Comparison of ENCODE assay signal across 16 cellular contexts in the genomic region with DNA sequence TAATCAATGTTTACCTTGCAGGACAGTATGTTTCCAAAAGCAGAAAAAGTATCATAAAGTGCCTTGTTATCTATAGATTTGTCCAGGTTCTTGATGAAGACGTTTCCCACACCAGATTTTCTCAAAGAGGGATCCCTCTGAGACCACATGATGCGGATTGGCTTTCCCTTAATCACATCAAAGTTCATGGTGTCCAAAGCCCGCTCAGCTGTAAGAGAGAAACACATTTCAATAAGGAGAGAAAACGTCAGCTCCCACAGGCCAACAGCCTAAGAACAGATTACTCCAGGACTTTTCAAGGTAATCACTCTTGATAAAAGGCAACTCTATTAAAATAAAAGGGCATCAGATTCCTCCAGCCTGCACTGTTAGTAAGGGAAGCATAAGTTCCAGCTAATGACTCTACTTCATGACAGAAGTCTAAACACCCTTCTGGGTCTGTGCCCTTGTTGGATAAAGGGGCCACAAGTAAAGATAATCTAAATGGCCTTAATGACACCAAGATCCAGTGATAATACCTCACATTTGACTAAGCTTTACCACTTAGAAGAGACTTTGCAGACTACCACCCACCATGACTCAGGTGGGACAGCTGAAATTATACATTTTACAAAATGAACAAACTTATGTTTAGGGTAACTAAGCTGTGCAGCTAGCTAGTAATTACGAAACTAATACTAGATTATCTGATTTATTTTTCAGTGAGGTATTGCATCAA. TPM values are rescaled to one million over a fixed set of nuclear protein-coding genes. Genes with fewer than 3 reads are reported as not detected.
DNase-seq lines count a peak whose midpoint lies in the region; ATAC-seq and TF ChIP-seq lines count a peak whose summit lies in the region.
"Had no signal": no experiment of that assay in that cellular context is flagged by ENCODE, and none has a peak within 500 bp of the region (broad histone marks: within the 10 kb centered on the region; RNA-seq: fewer than 3 reads in every experiment).

No MANE protein-coding gene starts in this region.

- H3K27ac Mint-ChIP-seq in activated CD8-positive, alpha-beta T cell treated with anti-CD3 and anti-CD28 coated beads for 36 hours: peak overlapping the region; percentile 64
- H3K27ac Mint-ChIP-seq in activated CD8-positive, alpha-beta T cell treated with anti-CD3 and anti-CD28 coated beads, Interleukin-2, amount 10 ng/mL, durations not matched to agents 7 days and 5 days: no peak overlapping the region
- H3K27ac Mint-ChIP-seq in osteocyte (ENCODE audit: unreplicated experiment): no peak overlapping the region

- TF ChIP-seq POLR2A in adrenal gland (IDR thresholded peaks at IDR 0.05): peak in 1 of 2 donors; percentile 8

- H3K27ac ChIP-seq in adrenal gland (peak overlapping the region in 3 of 5 donors; percentile 20 to 91 (median 43)), neural cell (ENCODE audit: low read length) (no peak overlapping the region)
- H3K27ac ChIP-seq: SJSA1, testis had no signal

- no peaks in the 10 kb centered on the region for H3K9me3 Mint-ChIP-seq in activated CD8-positive, alpha-beta T cell treated with anti-CD3 and anti-CD28 coated beads for 36 hours
- H3K9me3 Mint-ChIP-seq in activated CD8-positive, alpha-beta T cell treated with anti-CD3 and anti-CD28 coated beads, Interleukin-2, amount 10 ng/mL, durations not matched to agents 7 days and 5 days (ENCODE audit: insufficient read depth): no peaks in the 10 kb centered on the region
- no peaks in the 10 kb centered on the region for H3K9me3 Mint-ChIP-seq in osteocyte (ENCODE audit: unreplicated experiment)

- H3K27me3 Mint-ChIP-seq in activated CD8-positive, alpha-beta T cell treated with anti-CD3 and anti-CD28 coated beads for 36 hours: no peaks in the 10 kb centered on the region
- H3K27me3 Mint-ChIP-seq in activated CD8-positive, alpha-beta T cell treated with anti-CD3 and anti-CD28 coated beads, Interleukin-2, amount 10 ng/mL, durations not matched to agents 7 days and 5 days (ENCODE audit: low read depth): no peaks in the 10 kb centered on the region
- no peaks in the 10 kb centered on the region for H3K27me3 Mint-ChIP-seq in osteocyte (ENCODE audit: unreplicated experiment)

- no peaks in the 10 kb centered on the region for H3K9me3 ChIP-seq in adrenal gland (replicated peaks in 1 of 3)
- H3K9me3 ChIP-seq in neural cell (ENCODE audit: low read length): no peaks in the 10 kb centered on the region
- H3K9me3 ChIP-seq: testis had no signal

- H3K36me3 Mint-ChIP-seq in activated CD8-positive, alpha-beta T cell treated with anti-CD3 and anti-CD28 coated beads for 36 hours (ENCODE audit: low read depth): peaks cover 75% of the 10 kb centered on the region
- H3K36me3 Mint-ChIP-seq in activated CD8-positive, alpha-beta T cell treated with anti-CD3 and anti-CD28 coated beads, Interleukin-2, amount 10 ng/mL, durations not matched to agents 7 days and 5 days (ENCODE audit: low read depth): peaks cover 71% of the 10 kb centered on the region
- peaks cover 49% of the 10 kb centered on the region for H3K36me3 Mint-ChIP-seq in osteocyte (ENCODE audit: unreplicated experiment)

- CTCF ChIA-PET in activated CD8-positive, alpha-beta T cell treated with anti-CD3 and anti-CD28 coated beads for 36 hours (lab: Charles Lee): interaction anchor here (1.3 to 2.2 kb wide), 3 partner anchors 34 to 94 kb away, joined by 3 to 8 read pairs (median 6); no protein-coding TSS in a partner anchor
- CTCF ChIA-PET in activated CD8-positive, alpha-beta T cell treated with anti-CD3 and anti-CD28 coated beads, Interleukin-2, amount 10 ng/mL, durations not matched to agents 7 days and 5 days (lab: Charles Lee): interaction anchor here (0.8 to 3.1 kb wide), 2 partner anchors 10 to 86 kb away, joined by 3 to 12 read pairs; no protein-coding TSS in a partner anchor

- H3F3A ChIP-seq in neural cell (ENCODE audit: insufficient read depth, low read length, poor library complexity, severe bottlenecking): no peaks in the 10 kb centered on the region

- H3K36me3 ChIP-seq in H7 (replicated peaks; ENCODE audit: control insufficient read depth, insufficient read depth, low read length) (peaks cover 53% of the 10 kb centered on the region), adrenal gland (replicated peaks in 1 of 2) (peaks cover 4 to 49% of the 10 kb centered on the region in 2 donors), neural cell (ENCODE audit: insufficient read depth, low read length) (peaks cover 17% of the 10 kb centered on the region)

- no peak overlapping the region for H3K4me2 ChIP-seq in neural cell (ENCODE audit: low read length)

- ATAC-seq in activated CD8-positive, alpha-beta T cell treated with anti-CD3 and anti-CD28 coated beads for 36 hours: no peak
- ATAC-seq in activated CD8-positive, alpha-beta T cell treated with anti-CD3 and anti-CD28 coated beads, Interleukin-2, amount 10 ng/mL, durations not matched to agents 7 days and 5 days: no peak
- no peak for ATAC-seq in HG02973 (IDR thresholded peaks at IDR 0.05; ENCODE audit: unreplicated experiment)
- ATAC-seq: left ventricle myocardium superior had no signal

- peaks cover 12% of the 10 kb centered on the region for H4K20me1 ChIP-seq in neural cell (ENCODE audit: insufficient read depth)

- H3K4me1 Mint-ChIP-seq in activated CD8-positive, alpha-beta T cell treated with anti-CD3 and anti-CD28 coated beads for 36 hours (ENCODE audit: low read depth): peaks cover 42% of the 10 kb centered on the region
- H3K4me1 Mint-ChIP-seq in activated CD8-positive, alpha-beta T cell treated with anti-CD3 and anti-CD28 coated beads, Interleukin-2, amount 10 ng/mL, durations not matched to agents 7 days and 5 days (ENCODE audit: low read depth): peaks cover 45% of the 10 kb centered on the region
- H3K4me1 Mint-ChIP-seq in osteocyte (ENCODE audit: unreplicated experiment): peaks cover 29% of the 10 kb centered on the region

- peak overlapping the region; percentile 86 for H3K4me3 Mint-ChIP-seq in activated CD8-positive, alpha-beta T cell treated with anti-CD3 and anti-CD28 coated beads for 36 hours
- H3K4me3 Mint-ChIP-seq in activated CD8-positive, alpha-beta T cell treated with anti-CD3 and anti-CD28 coated beads, Interleukin-2, amount 10 ng/mL, durations not matched to agents 7 days and 5 days: no peak overlapping the region
- no peak overlapping the region for H3K4me3 Mint-ChIP-seq in osteocyte (ENCODE audit: unreplicated experiment)

- peaks cover 34 to 53% of the 10 kb centered on the region in 2 donors for H3K4me1 ChIP-seq in adrenal gland (replicated peaks in 1 of 2)

- intact Hi-C loops in activated CD8-positive, alpha-beta T cell treated with anti-CD3 and anti-CD28 coated beads for 36 hours (cut with micrococcal nuclease): no loop called here
- intact Hi-C loops in adrenal gland (cut with DNase I): no loop called here

- no peak for TF ChIP-seq EP300 in neural cell (conservative IDR thresholded peaks at IDR 0.05; ENCODE audit: poor library complexity, severe bottlenecking)

- TF ChIP-seq CTCF in activated CD8-positive, alpha-beta T cell treated with anti-CD3 and anti-CD28 coated beads for 36 hours (IDR thresholded peaks at IDR 0.05): no peak
- TF ChIP-seq CTCF in adrenal gland (IDR thresholded peaks at IDR 0.05): no peak
- no peak for TF ChIP-seq CTCF in neural cell (IDR thresholded peaks at IDR 0.05; ENCODE audit: poor library complexity, severe bottlenecking)
- no peak for TF ChIP-seq CTCF in osteocyte (IDR thresholded peaks at IDR 0.05)

- 36 to 46% (median 42%) methylated on average over 5 of the region's 5 CpGs for WGBS in adrenal gland, 4 donors

- H3K27me3 ChIP-seq in H7 (ENCODE audit: control insufficient read depth, insufficient read depth, low read length) (no peaks in the 10 kb centered on the region), adrenal gland (no peaks in the 10 kb centered on the region), neural cell (ENCODE audit: insufficient read depth, low read depth, low read length) (no peaks in the 10 kb centered on the region)
- H3K27me3 ChIP-seq: SJSA1, testis had no signal

- DNase-seq in activated CD8-positive, alpha-beta T cell treated with anti-CD3 and anti-CD28 coated beads for 36 hours: no peak
- no peak for DNase-seq in activated CD8-positive, alpha-beta T cell treated with anti-CD3 and anti-CD28 coated beads, Interleukin-2, amount 10 ng/mL, durations not matched to agents 7 days and 5 days
- peak; percentile 21 for DNase-seq in H7
- DNase-seq in adrenal gland: peak in 1 of 7 donors; percentile 47
- no peak for DNase-seq in NCI-H345 (lab: John Stamatoyannopoulos, UW)
- DNase-seq in osteocyte (ENCODE audit: extremely low spot score, unreplicated experiment): no peak
- DNase-seq: ACHN; activated CD4-positive, CD25-positive, alpha-beta regulatory T cell treated with anti-CD3 and anti-CD28 coated beads, Interleukin-2, amount 50 U/mL, for 72 hours; DMS79 treated with DMSO at 0.1 percent for 48 hours; left ventricle myocardium superior; NCI-H1105 treated with DMSO at 0.1 percent for 48 hours; NCI-H69; testis had no signal

- POLR2A ChIA-PET in activated CD8-positive, alpha-beta T cell treated with anti-CD3 and anti-CD28 coated beads for 36 hours (lab: Charles Lee): interaction anchor here (1.4 to 6.2 kb wide), 2 partner anchors 10 to 167 kb away, joined by 3 to 86 read pairs; a partner anchor contains a TSS
- POLR2A ChIA-PET in activated CD8-positive, alpha-beta T cell treated with anti-CD3 and anti-CD28 coated beads, Interleukin-2, amount 10 ng/mL, durations not matched to agents 7 days and 5 days (lab: Charles Lee): no interaction called here

- H3K79me2 ChIP-seq in neural cell (replicated peaks; ENCODE audit: insufficient read depth, low read length): peaks cover 42% of the 10 kb centered on the region

- no peak for TF ChIP-seq RAD21 in neural cell (conservative IDR thresholded peaks at IDR 0.05)

- no peaks in the 10 kb centered on the region for H3K9me2 ChIP-seq in neural cell (ENCODE audit: insufficient read depth, low read length)

- no peak overlapping the region for H3K9ac ChIP-seq in neural cell (ENCODE audit: low read length)

- H2AFZ ChIP-seq in neural cell (ENCODE audit: low read depth, low read length): no peak overlapping the region

- H3K4me3 ChIP-seq in H7 (ENCODE audit: insufficient read depth, low read depth, low read length): no peak overlapping the region
- no peak overlapping the region for H3K4me3 ChIP-seq in adrenal gland
- peak overlapping the region; percentile 96 for H3K4me3 ChIP-seq in neural cell (ENCODE audit: low read length)
- H3K4me3 ChIP-seq: SJSA1, testis had no signal

RNA-seq across cellular contexts. Expression of a gene that starts 4.1 kb away (rescaled TPM):
- 100 to 1,000 TPM; 365 to 372 TPM for total RNA-seq in activated CD8-positive, alpha-beta T cell treated with anti-CD3 and anti-CD28 coated beads for 36 hours
- 100 to 1,000 TPM; 199 to 207 TPM for total RNA-seq in activated CD8-positive, alpha-beta T cell treated with anti-CD3 and anti-CD28 coated beads, Interleukin-2, amount 10 ng/mL, durations not matched to agents 7 days and 5 days
- total RNA-seq in H7 (2014; rRNA removed; shearing (Covaris generic)): 185 and 193 TPM in 2 replicates
- total RNA-seq in adrenal gland (100 to 1,000 TPM; 108 to 354 (median 200) TPM), osteocyte (247 and 263 TPM in 2 replicates)
- polyA plus RNA-seq in adrenal gland (100 to 1,000 TPM; 285 to 347 (median 290) TPM), neural cell (105 and 115 TPM in 2 replicates)
- polyA minus RNA-seq in neural cell: 96.7 and 97.9 TPM in 2 replicates
